Comparison of ENCODE assay signal across 8 cellular contexts in the genomic region with DNA sequence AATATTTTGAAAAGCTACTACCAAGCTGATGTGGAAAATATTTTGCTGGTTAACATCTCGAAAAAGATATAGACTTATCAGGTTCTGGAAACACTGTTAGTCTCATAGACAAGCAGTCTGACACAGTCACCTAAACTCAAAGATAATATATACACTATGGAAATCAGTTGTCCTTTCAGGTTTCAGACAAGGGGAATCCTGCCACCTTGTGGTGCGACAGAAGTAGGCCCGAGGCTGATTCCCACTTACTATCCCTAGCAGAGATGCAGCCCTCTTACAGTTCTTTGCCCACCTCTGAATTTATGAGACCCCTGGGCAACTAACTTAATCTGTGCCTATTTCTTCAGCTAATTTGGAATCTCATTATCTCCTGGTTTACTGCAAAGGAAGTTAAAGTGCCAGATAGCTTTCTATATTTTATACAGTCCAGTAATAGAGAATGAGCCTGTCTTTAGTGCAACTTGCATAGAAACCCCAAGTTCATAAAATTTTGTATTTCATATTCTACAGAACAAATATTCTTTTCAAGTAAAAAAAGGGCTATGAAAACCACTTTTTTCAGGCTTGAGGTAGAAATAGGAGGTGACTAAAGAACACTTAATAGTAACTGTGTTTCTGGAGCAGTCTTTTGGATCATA. TPM values are rescaled to one million over a fixed set of nuclear protein-coding genes. Genes with fewer than 3 reads are reported as not detected.
DNase-seq lines count a peak whose midpoint lies in the region; ATAC-seq and TF ChIP-seq lines count a peak whose summit lies in the region.

No MANE protein-coding gene starts in this region.

- H3K27me3 Mint-ChIP-seq in activated naive CD8-positive, alpha-beta T cell treated with anti-CD3 and anti-CD28 coated beads, Interleukin-2, amount 50 U/mL, for 24 hours, result no peaks in the 10 kb centered on the region

- ATAC-seq in HG02678 (IDR thresholded peaks at IDR 0.05; ENCODE audit: unreplicated experiment) (peak; percentile 84), left cardiac atrium (peak; percentile 68 to 85), HG03457 (IDR thresholded peaks at IDR 0.05; ENCODE audit: unreplicated experiment) (no peak)
- ATAC-seq in activated naive CD8-positive, alpha-beta T cell treated with anti-CD3 and anti-CD28 coated beads, Interleukin-2, amount 50 U/mL, for 24 hours, result peak; percentile 65

- DNase-seq in NCI-H128 (lab: John Stamatoyannopoulos, UW; ENCODE audit: unreplicated experiment) (peak; percentile 43), SKM-1 treated with dmso at 0.1 percent for 144 hours (lab: John Stamatoyannopoulos, UW; ENCODE audit: unreplicated experiment) (peak; percentile 39), left cardiac atrium (peak; percentile 61), retinal pigment epithelial cell (ENCODE audit: low read depth) (peak; percentile 30)
- peak; percentile 55 for DNase-seq in activated naive CD8-positive, alpha-beta T cell treated with anti-CD3 and anti-CD28 coated beads, Interleukin-2, amount 50 U/mL, for 24 hours

- peak; percentile 82 for TF ChIP-seq CTCF in GM12873 (IDR thresholded peaks at IDR 0.05; ENCODE audit: insufficient read depth, low read depth, low read length, missing control alignments)
- peak; percentile 91 for TF ChIP-seq CTCF in retinal pigment epithelial cell (conservative IDR thresholded peaks at IDR 0.05; ENCODE audit: low read depth, low read length)

- no peak overlapping the region for H3K4me3 Mint-ChIP-seq in activated naive CD8-positive, alpha-beta T cell treated with anti-CD3 and anti-CD28 coated beads, Interleukin-2, amount 50 U/mL, for 24 hours

- H3K4me1 Mint-ChIP-seq in activated naive CD8-positive, alpha-beta T cell treated with anti-CD3 and anti-CD28 coated beads, Interleukin-2, amount 50 U/mL, for 24 hours, result no peaks in the 10 kb centered on the region

- no peaks in the 10 kb centered on the region for H3K9me3 Mint-ChIP-seq in activated naive CD8-positive, alpha-beta T cell treated with anti-CD3 and anti-CD28 coated beads, Interleukin-2, amount 50 U/mL, for 24 hours

- intact Hi-C loops in left cardiac atrium (cut with DNase I), result loop anchor here (2.0 to 10.0 kb wide), 5 partner anchors 241 to 414 kb away; a partner anchor contains a TSS

- peaks cover 12% of the 10 kb centered on the region for H3K36me3 Mint-ChIP-seq in activated naive CD8-positive, alpha-beta T cell treated with anti-CD3 and anti-CD28 coated beads, Interleukin-2, amount 50 U/mL, for 24 hours (ENCODE audit: low read depth)

- H3K4me3 ChIP-seq in retinal pigment epithelial cell (ENCODE audit: low read length), result no peak overlapping the region

- H3K27ac Mint-ChIP-seq in activated naive CD8-positive, alpha-beta T cell treated with anti-CD3 and anti-CD28 coated beads, Interleukin-2, amount 50 U/mL, for 24 hours, result no peak overlapping the region

RNA-seq across cellular contexts. Expression of a gene that starts 16.9 kb away (rescaled TPM):
- 10 to 100 TPM; 23.6 to 27.3 TPM for total RNA-seq in left cardiac atrium

RNA-seq across cellular contexts. Expression of a gene that starts 17.1 kb away (rescaled TPM):
- total RNA-seq in left cardiac atrium, result 10 to 100 TPM; 13.4 to 22.6 TPM

RNA-seq across cellular contexts. Expression of a gene that starts 31.0 kb away (rescaled TPM):
- total RNA-seq in left cardiac atrium, result 10 to 100 TPM; 51.7 to 62.1 TPM

RNA-seq across cellular contexts. Expression of a gene that starts 59.4 kb away (rescaled TPM):
- not detected for total RNA-seq in left cardiac atrium
